In genomic region chr9:96232539-96233241, GRCh38 we compare ENCODE assay signal across 8 cellular contexts.
DNase-seq lines count a peak whose midpoint lies in the region; ATAC-seq, FAIRE-seq and TF ChIP-seq lines count a peak whose summit lies in the region.

No MANE protein-coding gene starts in this region.

- 49% methylated on average over 14 of the region's 14 CpGs for WGBS in liver

- peak overlapping the region; percentile 0 for H3K27ac Mint-ChIP-seq in chondrocyte (ENCODE audit: unreplicated experiment)

- peaks cover 3% of the 10 kb centered on the region for H3K36me3 Mint-ChIP-seq in chondrocyte (ENCODE audit: low read depth)

- H3K9ac ChIP-seq in liver (ENCODE audit: low read depth in 1 of 2, low read length in 2 of 2): no peak overlapping the region

- H3K27me3 ChIP-seq in RWPE2 (ENCODE audit: insufficient read depth, poor library complexity, severe bottlenecking) (peaks cover 21% of the 10 kb centered on the region), liver (ENCODE audit: control insufficient read depth in 4 of 4, insufficient read depth in 4 of 4, low read length in 3 of 4) (no peaks in the 10 kb centered on the region)

- TF ChIP-seq CTCF in RWPE2 (IDR thresholded peaks at IDR 0.05; ENCODE audit: poor library complexity, severe bottlenecking) (peak; percentile 95), chondrocyte (IDR thresholded peaks at IDR 0.05) (peak; percentile 94), liver (IDR thresholded peaks at IDR 0.05; ENCODE audit: low read depth, low read length, missing input control) (peak; percentile 71)

- TF ChIP-seq RAD21 in liver (IDR thresholded peaks at IDR 0.05): peak; percentile 78

- H3K27me3 Mint-ChIP-seq in chondrocyte (ENCODE audit: low read depth): no peaks in the 10 kb centered on the region

- TF ChIP-seq POLR2A in GM12891 (IDR thresholded peaks at IDR 0.05; ENCODE audit: low read depth, low read length): no peak

- H3K9me3 ChIP-seq in RWPE2 (ENCODE audit: severe bottlenecking): no peaks in the 10 kb centered on the region
- peaks cover 0 to 4% (median 0%) of the 10 kb centered on the region in 4 donors for H3K9me3 ChIP-seq in liver (ENCODE audit: control insufficient read depth in 4 of 4, low read length in 3 of 4)

- H3K4me1 Mint-ChIP-seq in chondrocyte (ENCODE audit: low read depth): peaks cover 19% of the 10 kb centered on the region

- FAIRE-seq in GM12891 (lab: Jason Lieb, UNC): no peak

- ATAC-seq in RWPE2 (ENCODE audit: low read depth) (peak; percentile 86), HG03139 (IDR thresholded peaks at IDR 0.05; ENCODE audit: unreplicated experiment) (no peak)
- ATAC-seq in stimulated activated naive CD8-positive, alpha-beta T cell treated with anti-CD3 and anti-CD28 coated beads, Interleukin-15, Interleukin-2, amounts not matched to agents 100 U/mL and 50 U/mL, for 24 hours: peak; percentile 72

- no peak overlapping the region for H3K27ac ChIP-seq in RWPE2 (ENCODE audit: poor library complexity, severe bottlenecking)
- H3K27ac ChIP-seq in liver (ENCODE audit: low read depth in 1 of 2, low read length in 2 of 2): no peak overlapping the region

- no peak overlapping the region for H3K4me3 Mint-ChIP-seq in chondrocyte (ENCODE audit: unreplicated experiment)

- H3K4me1 ChIP-seq in RWPE2 (ENCODE audit: insufficient read depth, poor library complexity, severe bottlenecking) (no peaks in the 10 kb centered on the region), liver (ENCODE audit: control insufficient read depth in 4 of 4, insufficient read depth in 4 of 4, low read length in 3 of 4) (peaks cover 0 to 3% (median 1%) of the 10 kb centered on the region in 4 donors)

- peak; percentile 72 for DNase-seq in DMS53 (lab: John Stamatoyannopoulos, UW)
- DNase-seq in HT-29 (ENCODE audit: low spot score): peak; percentile 68
- no peak for DNase-seq in RWPE2 (ENCODE audit: low spot score)
- no peak for DNase-seq in chondrocyte (ENCODE audit: low spot score)
- DNase-seq in stimulated activated naive CD8-positive, alpha-beta T cell treated with anti-CD3 and anti-CD28 coated beads, Interleukin-15, Interleukin-2, amounts not matched to agents 100 U/mL and 50 U/mL, for 24 hours: peak; percentile 43
- DNase-seq in GM12891 (ENCODE audit: insufficient read length, low spot score): no peak

- no peaks in the 10 kb centered on the region for H3K36me3 ChIP-seq in RWPE2 (ENCODE audit: low read depth)
- H3K36me3 ChIP-seq in liver (ENCODE audit: control insufficient read depth in 4 of 4, insufficient read depth in 3 of 4, low read depth in 1 of 4, low read length in 3 of 4): no peaks in the 10 kb centered on the region

- H3K4me3 ChIP-seq in RWPE2 (ENCODE audit: severe bottlenecking) (no peak overlapping the region), liver (ENCODE audit: low read depth in 1 of 3, low read length in 3 of 3) (no peak overlapping the region)

- peaks cover 12% of the 10 kb centered on the region for H3K9me3 Mint-ChIP-seq in chondrocyte (ENCODE audit: low read depth)

TF ChIP-seq in liver, 16 proteins besides CTCF, POLR2A, EP300 and RAD21:
- TF ChIP-seq HNF4G (IDR thresholded peaks at IDR 0.05) (no peak), EGR1 (IDR thresholded peaks at IDR 0.05; ENCODE audit: low read depth in 2 of 2) (no peak), NR2F2 (IDR thresholded peaks at IDR 0.05) (peak; percentile 82), HNF4A (conservative IDR thresholded peaks at IDR 0.05) (no peak), YY1 (IDR thresholded peaks at IDR 0.05) (no peak), REST (IDR thresholded peaks at IDR 0.05) (no peak), MAX (IDR thresholded peaks at IDR 0.05) (no peak), RXRA (IDR thresholded peaks at IDR 0.05) (peak in 1 of 2 donors; percentile 7)

TF ChIP-seq in GM12891, 5 proteins besides CTCF, POLR2A, EP300 and RAD21:
- TF ChIP-seq SPI1 (IDR thresholded peaks at IDR 0.05; ENCODE audit: low read depth, low read length): no peak
- TF ChIP-seq PAX5 (IDR thresholded peaks at IDR 0.05; ENCODE audit: insufficient read depth, low read length, severe bottlenecking): no peak
- no peak for TF ChIP-seq POLR2AphosphoS5 (IDR thresholded peaks at IDR 0.05; ENCODE audit: low read depth, low read length)
- no peak for TF ChIP-seq POU2F2 (IDR thresholded peaks at IDR 0.05; ENCODE audit: low read depth, low read length)
- no peak for TF ChIP-seq TAF1 (IDR thresholded peaks at IDR 0.05; ENCODE audit: low read depth, low read length)

Comparison
In these comparisons a context has a peak if more than half of its experiments do, and no peak if none do; other contexts are left out.
1. DNase-seq: peak in DMS53 (single experiment), HT-29 (single experiment) and stimulated activated naive CD8-positive, alpha-beta T cell treated with anti-CD3 and anti-CD28 coated beads, Interleukin-15, Interleukin-2, amounts not matched to agents 100 U/mL and 50 U/mL, for 24 hours (single experiment); none in RWPE2 (single experiment), chondrocyte (single experiment) and GM12891 (single experiment).
2. Peak in every context shown above with its lines, with median percentiles within 50 percentile points of each other: CTCF ChIP-seq.